In the genomic region with DNA sequence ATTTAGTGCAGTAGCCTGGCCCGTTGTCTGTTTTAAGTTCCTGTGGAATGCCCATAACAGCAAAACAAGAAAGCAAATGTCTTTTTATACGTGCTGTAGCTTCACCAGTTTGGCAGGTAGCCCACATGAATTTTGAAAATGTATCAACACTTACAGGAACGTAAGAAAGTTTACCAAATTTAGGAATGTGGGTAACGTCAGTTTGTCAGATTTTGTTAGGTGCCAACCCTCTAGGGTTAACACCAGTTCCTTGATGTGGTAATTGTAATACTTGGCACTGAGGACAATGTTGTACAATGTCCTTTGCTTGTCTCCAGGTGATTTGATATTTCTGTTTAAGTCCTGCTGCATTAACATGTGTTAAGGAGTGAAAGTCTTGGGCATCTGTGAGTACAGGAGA, we compare ENCODE assay signal across 22 cellular contexts. TPM values are rescaled to one million over a fixed set of nuclear protein-coding genes. Genes with fewer than 3 reads are reported as not detected.
DNase-seq lines count a peak whose midpoint lies in the region; ATAC-seq and TF ChIP-seq lines count a peak whose summit lies in the region.
"Had no signal": no experiment of that assay in that cellular context is flagged by ENCODE, and none has a peak within 500 bp of the region (broad histone marks: within the 10 kb centered on the region; RNA-seq: fewer than 3 reads in every experiment).

No MANE protein-coding gene starts in this region.

- POLR2A ChIA-PET in CD4-positive, alpha-beta T cell (lab: Charles Lee), result interaction anchor here (0.7 to 9.9 kb wide), 16 partner anchors 18 to 191 kb away, joined by 3 to 161 read pairs (median 4); a partner anchor contains a TSS
- POLR2A ChIA-PET in CD8-positive, alpha-beta memory T cell (lab: Charles Lee), result interaction anchor here (0.6 to 1.0 kb wide), 4 partner anchors 62 to 415 kb away, joined by 3 to 4 read pairs (median 3); a partner anchor contains a TSS
- POLR2A ChIA-PET in naive thymus-derived CD4-positive, alpha-beta T cell (lab: Charles Lee), result interaction anchor here (0.6 to 16.1 kb wide), 31 partner anchors 9 to 192 kb away, joined by 3 to 526 read pairs (median 7); a partner anchor contains a TSS

- H3K4me3 Mint-ChIP-seq in CD4-positive, alpha-beta T cell, result peak overlapping the region; percentile 77
- H3K4me3 Mint-ChIP-seq in CD8-positive, alpha-beta memory T cell, result peak overlapping the region; percentile 59 to 82 (median 75)
- peak overlapping the region; percentile 19 for H3K4me3 Mint-ChIP-seq in activated T-helper 2 cell treated with anti-CD3 and anti-CD28 coated beads, Interferon-gamma antibody, Interleukin-2, Interleukin-4, amounts not matched to agents 10 μg/mL and 5 μg/mL and 100 μg/mL, durations not matched to agents 14 hours and 24 hours and 36 hours (ENCODE audit: low read depth)
- peak overlapping the region; percentile 75 to 96 (median 84) for H3K4me3 Mint-ChIP-seq in naive thymus-derived CD4-positive, alpha-beta T cell

- H3K4me3 ChIP-seq in CD8-positive, alpha-beta memory T cell (ENCODE audit: low read length), result peak overlapping the region; percentile 38
- peak overlapping the region; percentile 21 for H3K4me3 ChIP-seq in naive thymus-derived CD4-positive, alpha-beta T cell (ENCODE audit: low read length)
- H3K4me3 ChIP-seq in sigmoid colon, result no peak overlapping the region
- H3K4me3 ChIP-seq: gastrocnemius medialis, SJSA1, testis, vagina had no signal

- peaks cover 77% of the 10 kb centered on the region for H3K36me3 Mint-ChIP-seq in CD4-positive, alpha-beta T cell (ENCODE audit: low read depth)
- H3K36me3 Mint-ChIP-seq in CD8-positive, alpha-beta memory T cell, result peaks cover 7 to 55% (median 32%) of the 10 kb centered on the region in 3 donors
- H3K36me3 Mint-ChIP-seq in activated T-helper 2 cell treated with anti-CD3 and anti-CD28 coated beads, Interferon-gamma antibody, Interleukin-2, Interleukin-4, amounts not matched to agents 10 μg/mL and 5 μg/mL and 100 μg/mL, durations not matched to agents 14 hours and 24 hours and 36 hours (ENCODE audit: low read depth), result peaks cover 29% of the 10 kb centered on the region
- peaks cover 19 to 56% (median 38%) of the 10 kb centered on the region in 5 donors for H3K36me3 Mint-ChIP-seq in naive thymus-derived CD4-positive, alpha-beta T cell

- peak overlapping the region; percentile 81 for H3K27ac ChIP-seq in CD4-positive, alpha-beta T cell (ENCODE audit: low read depth, low read length)
- no peak overlapping the region for H3K27ac ChIP-seq in CD8-positive, alpha-beta memory T cell (ENCODE audit: low read depth, low read length)
- peak overlapping the region; percentile 84 for H3K27ac ChIP-seq in naive thymus-derived CD4-positive, alpha-beta T cell (ENCODE audit: low read depth, low read length)
- H3K27ac ChIP-seq in sigmoid colon (no peak overlapping the region), foreskin keratinocyte (no peak overlapping the region)
- H3K27ac ChIP-seq: gastrocnemius medialis, HL-60, SJSA1, testis, vagina had no signal

- peaks cover 86% of the 10 kb centered on the region for H3K4me1 Mint-ChIP-seq in CD4-positive, alpha-beta T cell (ENCODE audit: low read depth)
- peaks cover 70 to 82% (median 82%) of the 10 kb centered on the region in 3 donors for H3K4me1 Mint-ChIP-seq in CD8-positive, alpha-beta memory T cell
- peaks cover 39% of the 10 kb centered on the region for H3K4me1 Mint-ChIP-seq in activated T-helper 2 cell treated with anti-CD3 and anti-CD28 coated beads, Interferon-gamma antibody, Interleukin-2, Interleukin-4, amounts not matched to agents 10 μg/mL and 5 μg/mL and 100 μg/mL, durations not matched to agents 14 hours and 24 hours and 36 hours (ENCODE audit: low read depth)
- peaks cover 32 to 85% (median 74%) of the 10 kb centered on the region in 7 donors for H3K4me1 Mint-ChIP-seq in naive thymus-derived CD4-positive, alpha-beta T cell

- TF ChIP-seq CTCF in CD4-positive, alpha-beta T cell (IDR thresholded peaks at IDR 0.05), result no peak
- TF ChIP-seq CTCF in sigmoid colon (IDR thresholded peaks at IDR 0.05) (no peak), foreskin keratinocyte (conservative IDR thresholded peaks at IDR 0.05) (no peak)

- TF ChIP-seq EP300 in sigmoid colon (IDR thresholded peaks at IDR 0.05), result no peak

- H3K27me3 ChIP-seq in CD4-positive, alpha-beta T cell (ENCODE audit: control insufficient read depth, insufficient read depth, low read length), result no peaks in the 10 kb centered on the region
- no peaks in the 10 kb centered on the region for H3K27me3 ChIP-seq in CD8-positive, alpha-beta memory T cell (ENCODE audit: insufficient read depth, low read length, poor library complexity, severe bottlenecking)
- H3K27me3 ChIP-seq in naive thymus-derived CD4-positive, alpha-beta T cell (ENCODE audit: control insufficient read depth in 2 of 2, insufficient read depth in 2 of 2, low read length in 2 of 2), result no peaks in the 10 kb centered on the region
- no peaks in the 10 kb centered on the region for H3K27me3 ChIP-seq in sigmoid colon
- no peaks in the 10 kb centered on the region for H3K27me3 ChIP-seq in foreskin keratinocyte
- H3K27me3 ChIP-seq: gastrocnemius medialis, SJSA1, testis, vagina had no signal

- no peak for TF ChIP-seq POLR2A in sigmoid colon (IDR thresholded peaks at IDR 0.05)

- peak overlapping the region; percentile 88 for H3K27ac Mint-ChIP-seq in CD4-positive, alpha-beta T cell
- H3K27ac Mint-ChIP-seq in CD8-positive, alpha-beta memory T cell, result peak overlapping the region; percentile 84 to 97 (median 89)
- H3K27ac Mint-ChIP-seq in activated T-helper 2 cell treated with anti-CD3 and anti-CD28 coated beads, Interferon-gamma antibody, Interleukin-2, Interleukin-4, amounts not matched to agents 10 μg/mL and 5 μg/mL and 100 μg/mL, durations not matched to agents 14 hours and 24 hours and 36 hours, result peak overlapping the region; percentile 74
- peak overlapping the region; percentile 92 to 97 (median 95) for H3K27ac Mint-ChIP-seq in naive thymus-derived CD4-positive, alpha-beta T cell
- H3K27ac Mint-ChIP-seq: progenitor cell of endocrine pancreas had no signal

- no peak for DNase-seq in CD4-positive, alpha-beta T cell
- peak in 3 of 5 donors; percentile 44 to 67 (median 45) for DNase-seq in CD8-positive, alpha-beta memory T cell
- DNase-seq in activated T-helper 2 cell treated with anti-CD3 and anti-CD28 coated beads, Interferon-gamma antibody, Interleukin-2, Interleukin-4, amounts not matched to agents 10 μg/mL and 5 μg/mL and 100 μg/mL, durations not matched to agents 14 hours and 24 hours and 36 hours (ENCODE audit: low spot score), result no peak
- peak in 3 of 9 donors; percentile 23 to 61 (median 48) for DNase-seq in naive thymus-derived CD4-positive, alpha-beta T cell
- no peak for DNase-seq in sigmoid colon
- DNase-seq in foreskin keratinocyte, result no peak
- no peak for DNase-seq in dedifferentiated amniotic fluid mesenchymal stem cell (ENCODE audit: extremely low spot score)
- DNase-seq: activated CD4-positive, alpha-beta T cell treated with anti-CD3 and anti-CD28 coated beads, Interleukin-2, amount 50 U/mL, for 48 hours; aorta; caudate nucleus; gastrocnemius medialis; GDM1; H7; hippocampal formation; NCI-H1417; NCI-H524; testis had no signal

- intact Hi-C loops in CD4-positive, alpha-beta T cell (cut with DNase I, micrococcal nuclease), result no loop called here
- intact Hi-C loops in activated T-helper 2 cell treated with anti-CD3 and anti-CD28 coated beads, Interferon-gamma antibody, Interleukin-2, Interleukin-4, amounts not matched to agents 10 μg/mL and 5 μg/mL and 100 μg/mL, durations not matched to agents 14 hours and 24 hours and 36 hours (cut with micrococcal nuclease), result loop anchor here (10.0 kb wide), 1 partner anchor 51 kb away; no protein-coding TSS in a partner anchor
- intact Hi-C loops in naive thymus-derived CD4-positive, alpha-beta T cell (cut with micrococcal nuclease), result loop anchor here (1.0 to 10.0 kb wide), 2 partner anchors 8 to 279 kb away; no protein-coding TSS in a partner anchor
- intact Hi-C loops in sigmoid colon (cut with DNase I), result no loop called here

- CTCF ChIA-PET in CD4-positive, alpha-beta T cell (lab: Charles Lee), result interaction anchor here (1.0 to 2.0 kb wide), 4 partner anchors 10 to 115 kb away, joined by 3 to 10 read pairs (median 3); no protein-coding TSS in a partner anchor
- CTCF ChIA-PET in CD8-positive, alpha-beta memory T cell (lab: Charles Lee), result interaction anchor here (0.8 to 2.6 kb wide), 7 partner anchors 44 to 192 kb away, joined by 3 to 9 read pairs (median 4); a partner anchor contains a TSS
- CTCF ChIA-PET in naive thymus-derived CD4-positive, alpha-beta T cell (lab: Charles Lee), result interaction anchor here (1.0 to 2.0 kb wide), 5 partner anchors 44 to 153 kb away, joined by 3 to 9 read pairs (median 5); a partner anchor contains a TSS

- H3K27me3 Mint-ChIP-seq in CD4-positive, alpha-beta T cell, result no peaks in the 10 kb centered on the region
- H3K27me3 Mint-ChIP-seq in CD8-positive, alpha-beta memory T cell, result no peaks in the 10 kb centered on the region
- H3K27me3 Mint-ChIP-seq in activated T-helper 2 cell treated with anti-CD3 and anti-CD28 coated beads, Interferon-gamma antibody, Interleukin-2, Interleukin-4, amounts not matched to agents 10 μg/mL and 5 μg/mL and 100 μg/mL, durations not matched to agents 14 hours and 24 hours and 36 hours (ENCODE audit: low read depth), result no peaks in the 10 kb centered on the region
- H3K27me3 Mint-ChIP-seq in naive thymus-derived CD4-positive, alpha-beta T cell, result no peaks in the 10 kb centered on the region
- H3K27me3 Mint-ChIP-seq: progenitor cell of endocrine pancreas had no signal

- peaks cover 67% of the 10 kb centered on the region for H3K4me1 ChIP-seq in CD8-positive, alpha-beta memory T cell (ENCODE audit: insufficient read depth, low read length)
- H3K4me1 ChIP-seq in naive thymus-derived CD4-positive, alpha-beta T cell (ENCODE audit: control insufficient read depth in 2 of 2, insufficient read depth in 2 of 2, low read length in 2 of 2), result peaks cover 43 to 62% of the 10 kb centered on the region in 2 donors
- H3K4me1 ChIP-seq in sigmoid colon (peaks cover 0 to 12% (median 0%) of the 10 kb centered on the region in 4 donors), foreskin keratinocyte (no peaks in the 10 kb centered on the region)
- H3K4me1 ChIP-seq: gastrocnemius medialis, SJSA1, testis, vagina had no signal

- peaks cover 4% of the 10 kb centered on the region for H3K36me3 ChIP-seq in CD8-positive, alpha-beta memory T cell (ENCODE audit: insufficient read depth, low read length)
- peaks cover 0 to 7% (median 0%) of the 10 kb centered on the region in 3 experiments for H3K36me3 ChIP-seq in naive thymus-derived CD4-positive, alpha-beta T cell (ENCODE audit: control insufficient read depth in 2 of 3, insufficient read depth in 3 of 3, low read length in 3 of 3)
- no peaks in the 10 kb centered on the region for H3K36me3 ChIP-seq in sigmoid colon
- H3K36me3 ChIP-seq: gastrocnemius medialis, SJSA1, vagina had no signal

- peaks cover 21% of the 10 kb centered on the region for H3K9me3 ChIP-seq in CD4-positive, alpha-beta T cell (ENCODE audit: control insufficient read depth, low read length)
- peaks cover 8% of the 10 kb centered on the region for H3K9me3 ChIP-seq in CD8-positive, alpha-beta memory T cell (ENCODE audit: low read length)
- H3K9me3 ChIP-seq in naive thymus-derived CD4-positive, alpha-beta T cell (ENCODE audit: control insufficient read depth in 2 of 3, low read length in 3 of 3), result peaks cover 5 to 16% (median 6%) of the 10 kb centered on the region in 3 experiments
- H3K9me3 ChIP-seq in sigmoid colon, result peaks cover 0 to 10% (median 2%) of the 10 kb centered on the region in 4 donors
- H3K9me3 ChIP-seq: testis, vagina had no signal

- H3K9me3 Mint-ChIP-seq in CD4-positive, alpha-beta T cell, result peaks cover 13% of the 10 kb centered on the region
- peaks cover 0 to 47% (median 35%) of the 10 kb centered on the region in 5 donors for H3K9me3 Mint-ChIP-seq in CD8-positive, alpha-beta memory T cell
- H3K9me3 Mint-ChIP-seq in activated T-helper 2 cell treated with anti-CD3 and anti-CD28 coated beads, Interferon-gamma antibody, Interleukin-2, Interleukin-4, amounts not matched to agents 10 μg/mL and 5 μg/mL and 100 μg/mL, durations not matched to agents 14 hours and 24 hours and 36 hours, result peaks cover 27% of the 10 kb centered on the region
- H3K9me3 Mint-ChIP-seq in naive thymus-derived CD4-positive, alpha-beta T cell, result peaks cover 0 to 35% (median 23%) of the 10 kb centered on the region in 11 donors

- WGBS in sigmoid colon, 2 donors, result 53 to 60% methylated on average over 4 of the region's 4 CpGs

- ATAC-seq in CD4-positive, alpha-beta T cell (ENCODE audit: poor library complexity), result peak; percentile 22
- peak; percentile 55 for ATAC-seq in naive thymus-derived CD4-positive, alpha-beta T cell
- ATAC-seq in foreskin keratinocyte, result no peak
- ATAC-seq: gastrocnemius medialis had no signal

RNA-seq across cellular contexts. Expression of a gene that starts 3.1 kb away (rescaled TPM):
- 10 to 100 TPM; 20.7 to 23.6 TPM for total RNA-seq in CD4-positive, alpha-beta T cell
- 10 to 100 TPM; 57.3 to 59.3 TPM for total RNA-seq in CD8-positive, alpha-beta memory T cell
- 577 TPM for polyA plus RNA-seq in CD8-positive, alpha-beta memory T cell
- total RNA-seq in activated T-helper 2 cell treated with anti-CD3 and anti-CD28 coated beads, Interferon-gamma antibody, Interleukin-2, Interleukin-4, amounts not matched to agents 10 μg/mL and 5 μg/mL and 100 μg/mL, durations not matched to agents 14 hours and 24 hours and 36 hours, result 36.7 and 39.1 TPM in 2 replicates
- total RNA-seq in naive thymus-derived CD4-positive, alpha-beta T cell, result 100 to 1,000 TPM in 4 of 5 experiments, 10 to 100 TPM in 1; 74.9 to 413 (median 406) TPM
- polyA plus RNA-seq in naive thymus-derived CD4-positive, alpha-beta T cell, result 100 to 1,000 TPM; 405 to 762 TPM
- 10 to 100 TPM; 18.9 to 24.1 (median 22.2) TPM for total RNA-seq in sigmoid colon
- 10 to 100 TPM in 2 of 3 donors, 1 to 10 TPM in 1; 9.5 to 44.8 (median 11.4) TPM for polyA plus RNA-seq in sigmoid colon
- total RNA-seq in foreskin keratinocyte, result not detected in 2 replicates
- not detected in 2 replicates for polyA plus RNA-seq in foreskin keratinocyte
- total RNA-seq: H7, M059J, progenitor cell of endocrine pancreas, SJSA1 had no signal

RNA-seq across cellular contexts. Expression of a gene that starts 49.4 kb away (rescaled TPM):
- total RNA-seq in CD4-positive, alpha-beta T cell, result 10 to 100 TPM; 48.4 to 50.7 TPM
- 10 to 100 TPM; 47.3 to 51.4 TPM for total RNA-seq in CD8-positive, alpha-beta memory T cell
- polyA plus RNA-seq in CD8-positive, alpha-beta memory T cell, result 861 TPM
- total RNA-seq in activated T-helper 2 cell treated with anti-CD3 and anti-CD28 coated beads, Interferon-gamma antibody, Interleukin-2, Interleukin-4, amounts not matched to agents 10 μg/mL and 5 μg/mL and 100 μg/mL, durations not matched to agents 14 hours and 24 hours and 36 hours, result 22.6 and 24.1 TPM in 2 replicates
- 100 to 1,000 TPM in 3 of 5 experiments, 10 to 100 TPM in 2; 66.3 to 555 (median 321) TPM for total RNA-seq in naive thymus-derived CD4-positive, alpha-beta T cell
- 1,000 to 10,000 TPM in 1 of 2 donors, 100 to 1,000 TPM in 1; 772 to 1,293 TPM for polyA plus RNA-seq in naive thymus-derived CD4-positive, alpha-beta T cell
- total RNA-seq in sigmoid colon (10 to 100 TPM; 10.0 to 15.1 (median 13.3) TPM), foreskin keratinocyte (not detected in 2 replicates)
- polyA plus RNA-seq in sigmoid colon (10 to 100 TPM in 2 of 3 donors, 1 to 10 TPM in 1; 8.6 to 42.9 (median 12.6) TPM), foreskin keratinocyte (not detected in 2 replicates)
- total RNA-seq: H7, M059J, progenitor cell of endocrine pancreas, SJSA1 had no signal

Comparison
In these comparisons a context has a peak if more than half of its experiments do, and no peak if none do; other contexts are left out.
1. DNase-seq: peak in CD8-positive, alpha-beta memory T cell (3 of 5); none in CD4-positive, alpha-beta T cell (0 of 10), activated T-helper 2 cell treated with anti-CD3 and anti-CD28 coated beads, Interferon-gamma antibody, Interleukin-2, Interleukin-4, amounts not matched to agents 10 μg/mL and 5 μg/mL and 100 μg/mL, durations not matched to agents 14 hours and 24 hours and 36 hours (single experiment), sigmoid colon (single experiment), foreskin keratinocyte (0 of 2) and dedifferentiated amniotic fluid mesenchymal stem cell (single experiment).
2. H3K27ac ChIP-seq: peak in CD4-positive, alpha-beta T cell (single experiment) and naive thymus-derived CD4-positive, alpha-beta T cell (single experiment); none in CD8-positive, alpha-beta memory T cell (single experiment), sigmoid colon (0 of 4) and foreskin keratinocyte (single experiment).
3. H3K4me3 Mint-ChIP-seq: peak in every context shown above with its lines; median percentile 84 in naive thymus-derived CD4-positive, alpha-beta T cell; 77 in CD4-positive, alpha-beta T cell; 75 in CD8-positive, alpha-beta memory T cell; 19 in activated T-helper 2 cell treated with anti-CD3 and anti-CD28 coated beads, Interferon-gamma antibody, Interleukin-2, Interleukin-4, amounts not matched to agents 10 μg/mL and 5 μg/mL and 100 μg/mL, durations not matched to agents 14 hours and 24 hours and 36 hours.
4. H3K4me3 ChIP-seq: peak in CD8-positive, alpha-beta memory T cell (single experiment) and naive thymus-derived CD4-positive, alpha-beta T cell (single experiment); none in sigmoid colon (0 of 4).
5. RNA of a gene that starts 3.1 kb away (total RNA-seq): 74.9 to 413 TPM in naive thymus-derived CD4-positive, alpha-beta T cell, 57.3 to 59.3 TPM in CD8-positive, alpha-beta memory T cell, 36.7 to 39.1 TPM in activated T-helper 2 cell treated with anti-CD3 and anti-CD28 coated beads, Interferon-gamma antibody, Interleukin-2, Interleukin-4, amounts not matched to agents 10 μg/mL and 5 μg/mL and 100 μg/mL, durations not matched to agents 14 hours and 24 hours and 36 hours, 20.7 to 23.6 TPM in CD4-positive, alpha-beta T cell and 18.9 to 24.1 TPM in sigmoid colon; not detected in foreskin keratinocyte; every median in the first group is over 10 times any median in the second.
6. RNA of a gene that starts 49.4 kb away (total RNA-seq): 66.3 to 555 TPM in naive thymus-derived CD4-positive, alpha-beta T cell, 47.3 to 51.4 TPM in CD8-positive, alpha-beta memory T cell, 48.4 to 50.7 TPM in CD4-positive, alpha-beta T cell, 22.6 to 24.1 TPM in activated T-helper 2 cell treated with anti-CD3 and anti-CD28 coated beads, Interferon-gamma antibody, Interleukin-2, Interleukin-4, amounts not matched to agents 10 μg/mL and 5 μg/mL and 100 μg/mL, durations not matched to agents 14 hours and 24 hours and 36 hours and 10.0 to 15.1 TPM in sigmoid colon; not detected in foreskin keratinocyte; every median in the first group is over 10 times any median in the second.
7. intact Hi-C loops: an anchor here in activated T-helper 2 cell treated with anti-CD3 and anti-CD28 coated beads, Interferon-gamma antibody, Interleukin-2, Interleukin-4, amounts not matched to agents 10 μg/mL and 5 μg/mL and 100 μg/mL, durations not matched to agents 14 hours and 24 hours and 36 hours (10.0 kb wide) and naive thymus-derived CD4-positive, alpha-beta T cell (1.0 to 10.0 kb wide); none called in CD4-positive, alpha-beta T cell and sigmoid colon.
8. Peak in every context shown above with its lines, with median percentiles within 50 percentile points of each other: H3K27ac Mint-ChIP-seq.